1 cellular context compared by ENCODE assay signal in genomic region chr1:160169553-160170399, GRCh38.
TF ChIP-seq lines count a peak whose summit lies in the region.

No MANE protein-coding gene starts in this region.

TF ChIP-seq in SK-N-SH, 30 proteins besides CTCF, POLR2A, EP300 and RAD21 (continued from another document):
- no peak for TF ChIP-seq REST (IDR thresholded peaks at IDR 0.05; ENCODE audit: low read depth, low read length)
- TF ChIP-seq PBX3 (IDR thresholded peaks at IDR 0.05): no peak
- TF ChIP-seq RXRA (IDR thresholded peaks at IDR 0.05; ENCODE audit: borderline replicate concordance, low read depth): no peak
- TF ChIP-seq POLR2AphosphoS5 (IDR thresholded peaks at IDR 0.05; ENCODE audit: low read depth, low read length): no peak
- no peak for TF ChIP-seq GABPA (IDR thresholded peaks at IDR 0.05; ENCODE audit: low read depth)
- no peak for TF ChIP-seq FOSL2 (IDR thresholded peaks at IDR 0.05; ENCODE audit: borderline replicate concordance, low read depth)
- TF ChIP-seq MXI1 (IDR thresholded peaks at IDR 0.05; ENCODE audit: low read depth, low read length): no peak
- no peak for TF ChIP-seq RCOR1 (IDR thresholded peaks at IDR 0.05; ENCODE audit: low read length)
- no peak for TF ChIP-seq FOXJ3 (CRISPR knock-in tag; IDR thresholded peaks at IDR 0.05)
